Comparison of ENCODE assay signal across 12 cellular contexts in the genomic region with DNA sequence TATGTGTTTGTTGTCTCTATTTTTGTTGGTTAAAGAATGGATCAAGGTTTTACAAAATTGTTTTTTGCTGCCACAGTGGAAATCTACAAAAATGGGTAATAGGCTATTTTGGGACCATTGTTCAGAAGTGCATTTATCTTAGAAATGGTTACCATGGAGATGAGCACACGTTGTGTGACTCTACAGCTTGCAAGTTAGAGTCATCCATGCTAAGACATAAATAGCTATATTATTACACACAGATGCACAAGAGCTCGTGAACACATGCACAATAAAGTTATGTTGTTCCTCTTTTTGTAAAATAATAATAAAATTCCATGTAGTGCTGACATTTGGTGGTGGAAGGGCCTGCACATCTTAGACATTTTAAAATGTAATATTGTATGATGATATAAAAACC. TPM values are rescaled to one million over a fixed set of nuclear protein-coding genes. Genes with fewer than 3 reads are reported as not detected.
DNase-seq lines count a peak whose midpoint lies in the region; ATAC-seq and TF ChIP-seq lines count a peak whose summit lies in the region.
"Had no signal": no experiment of that assay in that cellular context is flagged by ENCODE, and none has a peak within 500 bp of the region (broad histone marks: within the 10 kb centered on the region; RNA-seq: fewer than 3 reads in every experiment).

No MANE protein-coding gene starts in this region.

- H3K27ac ChIP-seq in foreskin keratinocyte: no peak overlapping the region
- H3K27ac ChIP-seq in Peyer's patch: no peak overlapping the region

- H3K4me3 ChIP-seq in mucosa of descending colon: no peak overlapping the region
- no peak overlapping the region for H3K4me3 ChIP-seq in Peyer's patch

- no peak for TF ChIP-seq POLR2A in Peyer's patch (IDR thresholded peaks at IDR 0.05)

- DNase-seq in ELR (ENCODE audit: low read depth): peak; percentile 73
- DNase-seq in HCEC 1CT: peak; percentile 87
- DNase-seq in NCI-H2227 (lab: John Stamatoyannopoulos, UW; ENCODE audit: unreplicated experiment): peak; percentile 77
- DNase-seq in foreskin keratinocyte: peak in 1 of 2 donors; percentile 52
- no peak for DNase-seq in mucosa of descending colon
- no peak for DNase-seq in NCI-H526 (lab: John Stamatoyannopoulos, UW)
- DNase-seq in germinal center (ENCODE audit: low spot score): no peak
- no peak for DNase-seq in Peyer's patch
- DNase-seq: DMS153, islet precursor cell, NCI-H1105, small intestine had no signal

- ATAC-seq in foreskin keratinocyte (peak; percentile 77), mucosa of descending colon (no peak)

- H3K9me3 ChIP-seq in mucosa of descending colon (no peaks in the 10 kb centered on the region), Peyer's patch (no peaks in the 10 kb centered on the region)

- intact Hi-C loops in mucosa of descending colon (cut with DNase I, micrococcal nuclease): no loop called here

- H3K4me1 ChIP-seq in foreskin keratinocyte (peaks cover 4% of the 10 kb centered on the region), mucosa of descending colon (ENCODE audit: low read depth) (no peaks in the 10 kb centered on the region), Peyer's patch (peaks cover 0 to 10% (median 0%) of the 10 kb centered on the region in 4 donors)

- H3K36me3 ChIP-seq in mucosa of descending colon (ENCODE audit: low read depth) (no peaks in the 10 kb centered on the region), Peyer's patch (no peaks in the 10 kb centered on the region)

- no peaks in the 10 kb centered on the region for H3K27me3 ChIP-seq in foreskin keratinocyte
- H3K27me3 ChIP-seq in Peyer's patch: no peaks in the 10 kb centered on the region

- TF ChIP-seq CTCF in foreskin keratinocyte (conservative IDR thresholded peaks at IDR 0.05): no peak
- TF ChIP-seq CTCF in mucosa of descending colon (IDR thresholded peaks at IDR 0.05): no peak
- TF ChIP-seq CTCF in Peyer's patch (IDR thresholded peaks at IDR 0.05): no peak

RNA-seq across cellular contexts. Expression of gene DUSP19, which starts 15.5 kb away (rescaled TPM):
- total RNA-seq in foreskin keratinocyte (1.0 TPM in 2 replicates), mucosa of descending colon (1 to 10 TPM; 1.5 to 9.3 (median 2.8) TPM), Peyer's patch (1 to 10 TPM in 3 of 4 donors, under 1 TPM in 1; 0.28 to 2.5 (median 1.7) TPM)
- polyA plus RNA-seq in foreskin keratinocyte: 0.30 and 0.40 TPM in 2 replicates

RNA-seq across cellular contexts. Expression of gene NCKAP1, which starts 24.8 kb away (rescaled TPM):
- total RNA-seq in foreskin keratinocyte (165 and 168 TPM in 2 replicates), mucosa of descending colon (100 to 1,000 TPM in 1 of 3 donors, 10 to 100 TPM in 2; 81.5 to 194 (median 87.2) TPM), Peyer's patch (10 to 100 TPM; 33.8 to 96.5 (median 77.4) TPM)
- polyA plus RNA-seq in foreskin keratinocyte: 37.1 and 47.6 TPM in 2 replicates

Comparison
In these comparisons a context has a peak if more than half of its experiments do, and no peak if none do; other contexts are left out.
1. DNase-seq: peak in ELR (single experiment), HCEC 1CT (single experiment) and NCI-H2227 (single experiment); none in mucosa of descending colon (0 of 3), NCI-H526 (0 of 2), germinal center (single experiment) and Peyer's patch (0 of 3).